In the genomic region with DNA sequence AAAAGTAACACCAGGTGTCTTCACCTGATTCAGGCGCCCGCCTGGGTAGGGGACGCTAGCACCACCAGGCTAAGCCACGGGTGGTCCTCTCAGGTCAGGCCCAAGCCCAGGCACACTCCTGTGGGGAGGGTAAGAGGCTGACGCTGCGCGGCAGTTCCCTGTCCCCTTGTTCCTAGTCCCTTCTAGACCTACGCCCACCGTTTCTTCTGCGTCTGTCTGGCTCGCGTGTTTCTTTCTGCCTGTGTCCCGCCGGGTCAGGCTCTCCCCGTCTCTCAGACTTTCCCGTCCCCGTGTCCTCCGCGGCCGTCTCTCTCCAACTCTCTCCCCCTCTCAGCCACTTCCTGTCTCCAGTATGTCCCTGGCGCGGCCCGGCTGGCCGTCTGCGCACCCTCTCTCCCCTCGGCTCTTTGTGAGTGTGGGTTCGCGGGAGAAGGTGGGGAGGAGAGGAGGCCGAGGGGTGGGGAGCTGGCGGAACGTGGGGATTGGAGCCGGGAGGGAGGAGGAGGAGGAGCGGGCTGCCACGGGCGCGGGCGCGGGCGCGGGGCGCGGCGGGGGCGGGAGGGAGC, we compare ENCODE assay signal across 8 cellular contexts. TPM values are rescaled to one million over a fixed set of nuclear protein-coding genes. Genes with fewer than 3 reads are reported as not detected.
DNase-seq lines count a peak whose midpoint lies in the region; ATAC-seq and TF ChIP-seq lines count a peak whose summit lies in the region.

No MANE protein-coding gene starts in this region.

- BruUV-seq in Caco-2 (replicated peaks; lab: Mats Ljungman, UMichigan): TSS peak; percentile 8

- no peaks in the 10 kb centered on the region for H3K9me3 ChIP-seq in Caco-2

- H3K4me1 ChIP-seq in Caco-2: peaks cover 68% of the 10 kb centered on the region

- no peaks in the 10 kb centered on the region for H3K9me3 Mint-ChIP-seq in Caco-2 (ENCODE audit: unreplicated experiment)

- ATAC-seq in GM21515 (IDR thresholded peaks at IDR 0.05; ENCODE audit: unreplicated experiment): peak; percentile 20

- peak overlapping the region; percentile 100 for H3K27ac ChIP-seq in cingulate gyrus (ENCODE audit: low read depth, low read length)

- CTCF ChIA-PET in Caco-2 (lab: Charles Lee): interaction anchor here (0.6 kb wide), 1 partner anchor 71 kb away, joined by 4 read pairs; no protein-coding TSS in a partner anchor

- H3K27ac Mint-ChIP-seq in Caco-2 (ENCODE audit: unreplicated experiment): peak overlapping the region; percentile 74

- H3K27me3 Mint-ChIP-seq in Caco-2 (ENCODE audit: insufficient read depth, unreplicated experiment): no peaks in the 10 kb centered on the region

- DNase-seq in Caco-2: peak; percentile 62 to 76
- peak; percentile 75 for DNase-seq in KBM-7
- peak in 3 of 5 experiments; percentile 22 to 57 (median 55) for DNase-seq in T-helper 2 cell
- DNase-seq in kidney glomerular epithelial cell (lab: John Stamatoyannopoulos, UW): peak; percentile 78
- DNase-seq in stimulated activated CD4-positive, alpha-beta T cell treated with anti-CD3 and anti-CD28 coated beads, Interleukin-15, amount 100 ng/mL, for 24 hours: peak; percentile 69
- DNase-seq in HPDE6-E6E7 (ENCODE audit: extremely low spot score): no peak

- H3K4me1 Mint-ChIP-seq in Caco-2 (ENCODE audit: low read depth, unreplicated experiment): peaks cover 28% of the 10 kb centered on the region

- peaks cover 54% of the 10 kb centered on the region for H3K36me3 Mint-ChIP-seq in Caco-2 (ENCODE audit: insufficient read depth, unreplicated experiment)

- intact Hi-C loops in Caco-2 (cut with micrococcal nuclease; ENCODE audit: unreplicated experiment): loop anchor here (5.0 kb wide), 1 partner anchor 164 kb away; no protein-coding TSS in a partner anchor

- no peaks in the 10 kb centered on the region for H3K27me3 ChIP-seq in Caco-2 (replicated peaks; ENCODE audit: control insufficient read depth, insufficient read depth, low read length)

- POLR2A ChIA-PET in Caco-2 (lab: Charles Lee): interaction anchor here (0.6 to 1.4 kb wide), 2 partner anchors 32 to 179 kb away, joined by 6 read pairs; a partner anchor contains a TSS

- H3K4me3 Mint-ChIP-seq in Caco-2 (ENCODE audit: unreplicated experiment): peak overlapping the region; percentile 87

- no peaks in the 10 kb centered on the region for H3K36me3 ChIP-seq in Caco-2 (ENCODE audit: control insufficient read depth, insufficient read depth, low read length)

- H3K4me3 ChIP-seq in Caco-2 (ENCODE audit: low read depth, low read length): peak overlapping the region; percentile 74

- no peak for TF ChIP-seq CTCF in Caco-2 (IDR thresholded peaks at IDR 0.05; ENCODE audit: insufficient read depth in 1 of 2, low read depth in 1 of 2, low read length in 1 of 2, severe bottlenecking in 1 of 2, unreplicated experiment in 1 of 2)

- in situ Hi-C loops in KBM-7 (cut with MboI; ENCODE audit: low pct_unique_long_range_greater_than_20kb, low sequenced_read_pairs): no loop called here

RNA-seq across cellular contexts. Expression of a gene that starts 3.1 kb away (rescaled TPM):
- 2.4 and 4.4 TPM in 2 replicates for total RNA-seq in Caco-2 (2022)

RNA-seq across cellular contexts. Expression of a gene that starts 32.5 kb away (rescaled TPM):
- total RNA-seq in Caco-2 (2022): 8.2 and 8.8 TPM in 2 replicates

RNA-seq across cellular contexts. Expression of a gene that starts 40.5 kb away (rescaled TPM):
- total RNA-seq in Caco-2 (2022): 445 and 452 TPM in 2 replicates

RNA-seq across cellular contexts. Expression of a gene that starts 50.7 kb away (rescaled TPM):
- total RNA-seq in Caco-2 (2022): 34.7 and 43.3 TPM in 2 replicates

RNA-seq across cellular contexts. Expression of a gene that starts 56.5 kb away (rescaled TPM):
- total RNA-seq in Caco-2 (2022): 6.5 and 9.7 TPM in 2 replicates
